8 cellular contexts compared by ENCODE assay signal in genomic region chr2:218285604-218286003, GRCh38.
DNase-seq lines count a peak whose midpoint lies in the region; ATAC-seq and TF ChIP-seq lines count a peak whose summit lies in the region.

No MANE protein-coding gene starts in this region.

- ATAC-seq in GM19023 (IDR thresholded peaks at IDR 0.05; ENCODE audit: unreplicated experiment) (no peak), GM18517 (IDR thresholded peaks at IDR 0.05; ENCODE audit: unreplicated experiment) (no peak), HG02840 (IDR thresholded peaks at IDR 0.05; ENCODE audit: low FRiP score, unreplicated experiment) (no peak)

- H3K4me3 ChIP-seq in coronary artery: peak overlapping the region; percentile 73
- H3K4me3 ChIP-seq in muscle layer of duodenum (ENCODE audit: low read depth in 1 of 2, low read length in 2 of 2): peak overlapping the region; percentile 52 to 65

- no peaks in the 10 kb centered on the region for H3K9me3 ChIP-seq in muscle layer of duodenum (ENCODE audit: control insufficient read depth in 1 of 2, low read length in 2 of 2)

- peaks cover 58 to 80% of the 10 kb centered on the region in 2 donors for H3K4me1 ChIP-seq in muscle layer of duodenum (ENCODE audit: control insufficient read depth in 1 of 2, insufficient read depth in 2 of 2, low read length in 2 of 2)

- H3K27ac ChIP-seq in coronary artery (peak overlapping the region; percentile 97 to 98), muscle layer of duodenum (ENCODE audit: low read length) (peak overlapping the region; percentile 99)

- peaks cover 7 to 24% of the 10 kb centered on the region in 2 donors for H3K36me3 ChIP-seq in muscle layer of duodenum (ENCODE audit: control insufficient read depth in 1 of 2, insufficient read depth in 2 of 2, low read length in 2 of 2)

- no peak for TF ChIP-seq CTCF in coronary artery (IDR thresholded peaks at IDR 0.05)

- no peaks in the 10 kb centered on the region for H3K27me3 ChIP-seq in muscle layer of duodenum (ENCODE audit: low read depth, low read length)

- DNase-seq in AG20443 (ENCODE audit: low spot score) (peak; percentile 58), NCI-H2171 (lab: John Stamatoyannopoulos, UW) (peak; percentile 7), coronary artery (ENCODE audit: low spot score) (peak; percentile 90), middle frontal gyrus (ENCODE audit: extremely low spot score, low spot score) (no peak)
